ENCODE assay signal across 11 cellular contexts in the genomic region with DNA sequence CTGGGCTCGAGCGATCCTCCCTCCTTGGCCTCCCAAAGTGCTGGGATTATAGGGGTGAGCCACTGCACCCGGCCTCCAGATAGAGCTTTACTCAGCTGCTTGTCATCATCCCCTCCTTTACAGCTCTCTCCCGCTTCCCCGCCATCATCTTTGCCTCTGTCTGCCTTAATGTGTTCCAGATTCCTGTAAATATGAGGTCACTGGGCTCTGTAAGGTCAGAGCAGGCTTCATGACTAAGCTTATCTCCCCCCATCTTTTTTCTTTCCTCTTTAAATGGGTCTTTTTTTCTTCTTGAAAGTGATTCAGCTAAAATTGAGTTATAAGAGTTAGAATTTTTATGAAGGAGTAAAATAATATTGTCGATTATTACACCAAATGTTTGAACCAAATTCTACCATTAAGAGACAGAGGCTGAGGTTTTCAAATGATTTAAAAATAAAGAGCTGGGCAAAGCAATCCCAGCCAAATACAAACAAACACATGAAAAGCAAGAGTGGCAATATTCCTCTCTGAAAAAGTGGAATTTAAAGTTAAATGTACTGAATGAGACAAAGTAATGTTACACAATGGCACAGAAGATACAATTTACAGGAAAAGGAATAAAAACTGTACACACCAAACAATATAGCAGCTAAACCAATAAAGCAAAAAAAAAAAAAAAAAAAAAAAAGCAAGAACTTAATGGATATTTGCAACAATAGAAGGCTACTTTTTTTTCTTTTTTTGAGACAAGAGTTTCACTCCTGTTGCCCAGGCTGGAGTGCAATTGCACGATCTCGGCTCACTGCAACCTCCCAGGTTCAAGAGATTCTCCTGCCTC.
A peak's percentile ranks its signal among the peaks of the same experiment; 100 is the strongest.
DNase-seq lines count a peak whose midpoint lies in the region; ATAC-seq lines count a peak whose summit lies in the region.
"Had no signal": no experiment of that assay in that cellular context is flagged by ENCODE, and none has a peak within 500 bp of the region (broad histone marks: within the 10 kb centered on the region; RNA-seq: fewer than 3 reads in every experiment).

No MANE protein-coding gene starts in this region.

- ATAC-seq in GM18907 (IDR thresholded peaks at IDR 0.05; ENCODE audit: unreplicated experiment) (no peak), HG03469 (IDR thresholded peaks at IDR 0.05; ENCODE audit: unreplicated experiment) (no peak), HG03159 (IDR thresholded peaks at IDR 0.05; ENCODE audit: unreplicated experiment) (no peak)
- ATAC-seq: activated T-cell treated with anti-CD3 and anti-CD28 coated beads, Interleukin-2, amount 50 U/mL, for 72 hours had no signal

- DNase-seq in A172 (ENCODE audit: low spot score) (peak; percentile 81), HPDE6-E6E7 (ENCODE audit: extremely low spot score) (peak; percentile 36), brain pericyte (ENCODE audit: low read depth, low spot score) (peak; percentile 81), kidney tubule cell (ENCODE audit: low spot score) (peak; percentile 84), NCI-H1105 treated with DMSO at 0.1 percent for 48 hours (lab: John Stamatoyannopoulos, UW) (no peak)
- DNase-seq: activated T-cell treated with anti-CD3 and anti-CD28 coated beads, Interleukin-2, amount 50 U/mL, for 72 hours; NCI-H82; right lobe of liver had no signal
